Comparison of ENCODE assay signal across 8 cellular contexts in genomic region chr7:149873074-149873967, GRCh38. TPM values are rescaled to one million over a fixed set of nuclear protein-coding genes. Genes with fewer than 3 reads are reported as not detected.
DNase-seq lines count a peak whose midpoint lies in the region; ATAC-seq and TF ChIP-seq lines count a peak whose summit lies in the region.

No MANE protein-coding gene starts in this region.

- TF ChIP-seq POLR2A in vagina (IDR thresholded peaks at IDR 0.05): peak in 1 of 2 donors; percentile 44

- H3K4me1 ChIP-seq in rectal smooth muscle tissue (ENCODE audit: control insufficient read depth, insufficient read depth, low read length) (no peaks in the 10 kb centered on the region), vagina (peaks cover 20% of the 10 kb centered on the region)

- H3K27ac ChIP-seq in rectal smooth muscle tissue (ENCODE audit: low read depth, low read length) (peak overlapping the region; percentile 89), vagina (peak overlapping the region; percentile 59)

- peaks cover 2% of the 10 kb centered on the region for H3K36me3 ChIP-seq in rectal smooth muscle tissue (ENCODE audit: control insufficient read depth, insufficient read depth, low read length)
- no peaks in the 10 kb centered on the region for H3K36me3 ChIP-seq in vagina

- H3K4me3 ChIP-seq in astrocyte of the cerebellum (ENCODE audit: low read depth, low read length) (peak overlapping the region; percentile 62), rectal smooth muscle tissue (ENCODE audit: low read length) (peak overlapping the region; percentile 80), vagina (peak overlapping the region; percentile 69 to 86)

- H3K9ac ChIP-seq in rectal smooth muscle tissue (ENCODE audit: low read length): peak overlapping the region; percentile 77

- in situ Hi-C loops in astrocyte of the cerebellum (cut with HindIII; ENCODE audit: low sequenced_read_pairs): no loop called here

- ATAC-seq in GM18499 (IDR thresholded peaks at IDR 0.05; ENCODE audit: insufficient read depth, unreplicated experiment): peak; percentile 62
- peak; percentile 90 for ATAC-seq in HG02970 (IDR thresholded peaks at IDR 0.05; ENCODE audit: low FRiP score, unreplicated experiment)

- peak; percentile 73 for DNase-seq in NCI-H187 treated with DMSO at 0.1 percent for 48 hours (lab: John Stamatoyannopoulos, UW)
- DNase-seq in T-helper 9 cell: peak; percentile 86
- DNase-seq in astrocyte of the cerebellum (ENCODE audit: low read depth): peak; percentile 78
- peak; percentile 100 for DNase-seq in hepatic stellate cell (ENCODE audit: low spot score)
- peak in 1 of 2 donors; percentile 96 for DNase-seq in vagina (ENCODE audit: extremely low spot score in 2 of 2)

- no peaks in the 10 kb centered on the region for H3K9me3 ChIP-seq in vagina

- TF ChIP-seq CTCF in astrocyte of the cerebellum (IDR thresholded peaks at IDR 0.05; ENCODE audit: low read depth, low read length, missing control alignments) (no peak), vagina (IDR thresholded peaks at IDR 0.05) (no peak)

- H3K27me3 ChIP-seq in rectal smooth muscle tissue (ENCODE audit: control insufficient read depth, insufficient read depth, low read length): no peaks in the 10 kb centered on the region
- H3K27me3 ChIP-seq in vagina: no peaks in the 10 kb centered on the region

- intact Hi-C loops in vagina (cut with DNase I): no loop called here

RNA-seq across cellular contexts. Expression of gene ATP6V0E2, which starts 0.4 kb away (rescaled TPM):
- 13.3 TPM for total RNA-seq in vagina

RNA-seq across cellular contexts. Expression of gene ZNF862, which starts 35.1 kb away (rescaled TPM):
- total RNA-seq in vagina: 21.1 TPM
